13 cellular contexts compared by ENCODE assay signal in the genomic region with DNA sequence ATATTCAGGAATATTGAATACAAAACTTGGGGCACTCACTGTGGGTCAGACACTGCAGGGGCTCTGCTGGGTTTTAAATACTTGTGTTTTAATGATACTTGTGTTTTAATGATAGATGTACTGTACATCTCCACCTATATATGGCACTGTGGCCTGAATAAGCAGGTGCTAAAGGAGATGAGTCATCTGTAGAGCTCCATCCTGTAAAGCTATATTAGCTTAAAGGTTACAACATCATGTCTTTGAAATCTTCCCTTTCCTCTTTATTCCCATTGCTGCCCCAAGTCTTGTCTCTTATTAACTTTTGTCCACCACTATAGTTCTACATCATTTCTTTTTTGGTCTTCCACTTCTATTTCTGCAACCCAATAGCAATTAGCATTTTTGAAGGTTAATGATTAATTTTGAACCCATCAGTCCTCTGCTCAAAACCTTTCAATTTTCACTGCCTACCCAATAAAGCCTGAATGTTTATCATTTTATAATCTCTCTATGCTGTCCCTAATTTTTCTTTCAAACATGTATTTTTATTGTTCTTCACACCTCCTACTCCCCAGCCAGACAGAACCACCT.
A peak's percentile ranks its signal among the peaks of the same experiment; 100 is the strongest.
DNase-seq lines count a peak whose midpoint lies in the region; ATAC-seq and TF ChIP-seq lines count a peak whose summit lies in the region.
"Had no signal": no experiment of that assay in that cellular context is flagged by ENCODE, and none has a peak within 500 bp of the region (broad histone marks: within the 10 kb centered on the region; RNA-seq: fewer than 3 reads in every experiment).

No MANE protein-coding gene starts in this region.

- TF ChIP-seq POLR2A in heart left ventricle (IDR thresholded peaks at IDR 0.05) = no peak
- TF ChIP-seq POLR2A in thyroid gland (IDR thresholded peaks at IDR 0.05) = no peak

- H3K4me3 Mint-ChIP-seq in activated CD4-positive, alpha-beta memory T cell treated with anti-CD3 and anti-CD28 coated beads for 36 hours = no peak overlapping the region
- H3K4me3 Mint-ChIP-seq in neural progenitor cell = no peak overlapping the region
- H3K4me3 Mint-ChIP-seq: activated naive CD8-positive, alpha-beta T cell treated with anti-CD3 and anti-CD28 coated beads, Interleukin-2, amount 50 U/mL, for 24 hours; immature natural killer cell had no signal

- no peaks in the 10 kb centered on the region for H3K9me3 Mint-ChIP-seq in activated CD4-positive, alpha-beta memory T cell treated with anti-CD3 and anti-CD28 coated beads for 36 hours
- no peaks in the 10 kb centered on the region for H3K9me3 Mint-ChIP-seq in neural progenitor cell
- H3K9me3 Mint-ChIP-seq: activated naive CD8-positive, alpha-beta T cell treated with anti-CD3 and anti-CD28 coated beads, Interleukin-2, amount 50 U/mL, for 24 hours had no signal

- DNase-seq in RWPE1 (ENCODE audit: low spot score) (peak; percentile 17), heart left ventricle (no peak), neural progenitor cell (ENCODE audit: low spot score) (no peak), thyroid gland (no peak)
- DNase-seq in activated CD4-positive, alpha-beta memory T cell treated with anti-CD3 and anti-CD28 coated beads for 36 hours = no peak
- DNase-seq: activated CD4-positive, alpha-beta T cell treated with anti-CD3 and anti-CD28 coated beads for 1 hour; activated naive CD8-positive, alpha-beta T cell treated with anti-CD3 and anti-CD28 coated beads, Interleukin-2, amount 50 U/mL, for 24 hours; AML-193; immature natural killer cell; NCI-H1436 had no signal

- H3K27ac ChIP-seq in RWPE1 (no peak overlapping the region), heart left ventricle (no peak overlapping the region), neural progenitor cell (no peak overlapping the region), thyroid gland (no peak overlapping the region)

- H3K4me1 ChIP-seq in heart left ventricle (no peaks in the 10 kb centered on the region), neural progenitor cell (no peaks in the 10 kb centered on the region), thyroid gland (no peaks in the 10 kb centered on the region)

- H3K36me3 ChIP-seq in heart left ventricle = no peaks in the 10 kb centered on the region
- H3K36me3 ChIP-seq in neural progenitor cell = no peaks in the 10 kb centered on the region
- no peaks in the 10 kb centered on the region for H3K36me3 ChIP-seq in thyroid gland

- H3K4me1 Mint-ChIP-seq in activated CD4-positive, alpha-beta memory T cell treated with anti-CD3 and anti-CD28 coated beads for 36 hours (ENCODE audit: low read depth) = no peaks in the 10 kb centered on the region
- no peaks in the 10 kb centered on the region for H3K4me1 Mint-ChIP-seq in neural progenitor cell
- H3K4me1 Mint-ChIP-seq: activated naive CD8-positive, alpha-beta T cell treated with anti-CD3 and anti-CD28 coated beads, Interleukin-2, amount 50 U/mL, for 24 hours; immature natural killer cell had no signal

- no peaks in the 10 kb centered on the region for H3K9me3 ChIP-seq in heart left ventricle
- no peaks in the 10 kb centered on the region for H3K9me3 ChIP-seq in neural progenitor cell (ENCODE audit: low read depth)
- H3K9me3 ChIP-seq in thyroid gland = no peaks in the 10 kb centered on the region

- CTCF ChIA-PET in RWPE1 (lab: Yijun Ruan, JAX) = no interaction called here
- CTCF ChIA-PET in activated CD4-positive, alpha-beta memory T cell treated with anti-CD3 and anti-CD28 coated beads for 36 hours (lab: Charles Lee) = no interaction called here

- no peak overlapping the region for H3K27ac Mint-ChIP-seq in activated CD4-positive, alpha-beta memory T cell treated with anti-CD3 and anti-CD28 coated beads for 36 hours
- no peak overlapping the region for H3K27ac Mint-ChIP-seq in neural progenitor cell
- H3K27ac Mint-ChIP-seq: activated naive CD8-positive, alpha-beta T cell treated with anti-CD3 and anti-CD28 coated beads, Interleukin-2, amount 50 U/mL, for 24 hours; immature natural killer cell had no signal

- H2AFZ ChIP-seq in neural progenitor cell (replicated peaks) = no peak overlapping the region

- H3K36me3 Mint-ChIP-seq in activated CD4-positive, alpha-beta memory T cell treated with anti-CD3 and anti-CD28 coated beads for 36 hours = no peaks in the 10 kb centered on the region
- H3K36me3 Mint-ChIP-seq in neural progenitor cell = no peaks in the 10 kb centered on the region
- H3K36me3 Mint-ChIP-seq: immature natural killer cell had no signal

- H3F3A ChIP-seq in neural progenitor cell (ENCODE audit: low read depth) = no peaks in the 10 kb centered on the region

- H3K4me3 ChIP-seq in heart left ventricle (no peak overlapping the region), neural progenitor cell (no peak overlapping the region), thyroid gland (replicated peaks in 1 of 3) (no peak overlapping the region)

- no peaks in the 10 kb centered on the region for H3K27me3 ChIP-seq in heart left ventricle
- H3K27me3 ChIP-seq in neural progenitor cell = no peaks in the 10 kb centered on the region
- H3K27me3 ChIP-seq in thyroid gland = no peaks in the 10 kb centered on the region

- POLR2A ChIA-PET in RWPE1 (lab: Yijun Ruan, JAX; ENCODE audit: low non-redundant PET) = no interaction called here
- POLR2A ChIA-PET in activated CD4-positive, alpha-beta memory T cell treated with anti-CD3 and anti-CD28 coated beads for 36 hours (lab: Charles Lee) = no interaction called here

- no peaks in the 10 kb centered on the region for H3K27me3 Mint-ChIP-seq in activated CD4-positive, alpha-beta memory T cell treated with anti-CD3 and anti-CD28 coated beads for 36 hours
- no peaks in the 10 kb centered on the region for H3K27me3 Mint-ChIP-seq in neural progenitor cell (ENCODE audit: insufficient read depth, low read depth)

- no peaks in the 10 kb centered on the region for H4K20me1 ChIP-seq in neural progenitor cell (ENCODE audit: low read depth)

- intact Hi-C loops in activated CD4-positive, alpha-beta memory T cell treated with anti-CD3 and anti-CD28 coated beads for 36 hours (cut with micrococcal nuclease) = no loop called here
- intact Hi-C loops in heart left ventricle (cut with DNase I) = no loop called here
- intact Hi-C loops in thyroid gland (cut with DNase I) = no loop called here

- H3K79me2 ChIP-seq in neural progenitor cell (ENCODE audit: low read depth) = no peaks in the 10 kb centered on the region

- ATAC-seq in GM18502 (IDR thresholded peaks at IDR 0.05; ENCODE audit: poor library complexity, unreplicated experiment) (peak; percentile 82), GM21390 (IDR thresholded peaks at IDR 0.05; ENCODE audit: unreplicated experiment) (peak; percentile 84), HG03066 (IDR thresholded peaks at IDR 0.05; ENCODE audit: low read depth, unreplicated experiment) (peak; percentile 78), heart left ventricle (no peak)
- ATAC-seq: activated naive CD8-positive, alpha-beta T cell treated with anti-CD3 and anti-CD28 coated beads, Interleukin-2, amount 50 U/mL, for 24 hours had no signal

- no peak overlapping the region for H3K9ac ChIP-seq in neural progenitor cell

- no peak overlapping the region for H3K4me2 ChIP-seq in neural progenitor cell

- TF ChIP-seq CTCF in RWPE1 (conservative IDR thresholded peaks at IDR 0.05; ENCODE audit: low read depth) (no peak), heart left ventricle (IDR thresholded peaks at IDR 0.05) (no peak), neural progenitor cell (IDR thresholded peaks at IDR 0.05) (no peak), thyroid gland (IDR thresholded peaks at IDR 0.05) (no peak)

Comparison
In these comparisons a context has a peak if more than half of its experiments do, and no peak if none do; other contexts are left out.
1. ATAC-seq: peak in GM18502 (single experiment), GM21390 (single experiment) and HG03066 (single experiment); none in heart left ventricle (0 of 4).